15 cellular contexts compared by ENCODE assay signal in the genomic region with DNA sequence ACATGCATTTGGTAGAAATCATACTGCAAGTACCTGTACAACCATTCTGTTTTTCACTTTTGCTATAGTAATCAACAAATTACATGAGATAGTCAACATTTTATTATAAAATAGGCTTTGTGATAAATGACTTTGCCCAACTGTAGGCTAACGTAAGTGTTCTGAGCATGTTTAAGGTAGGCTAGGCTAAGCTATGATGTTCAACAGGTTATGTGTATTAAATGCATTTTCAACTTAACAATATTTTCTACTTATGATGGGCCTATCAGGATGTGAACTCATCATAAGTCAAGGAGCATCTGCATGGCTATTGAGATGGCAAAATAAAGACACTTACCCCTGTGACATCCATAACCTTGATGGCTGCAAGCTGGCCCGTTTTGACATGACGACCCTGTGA.
DNase-seq lines count a peak whose midpoint lies in the region; ATAC-seq, FAIRE-seq and TF ChIP-seq lines count a peak whose summit lies in the region.
"Had no signal": no experiment of that assay in that cellular context is flagged by ENCODE, and none has a peak within 500 bp of the region (broad histone marks: within the 10 kb centered on the region; RNA-seq: fewer than 3 reads in every experiment).

No MANE protein-coding gene starts in this region.

- POLR2A ChIA-PET in OCI-LY7 (lab: Charles Lee) (no interaction called here), GM10248 (lab: Yijun Ruan, JAX) (no interaction called here)

- FAIRE-seq in D721Med (lab: Jason Lieb, UNC) = peak; percentile 51
- FAIRE-seq: H54 had no signal

- intact Hi-C loops in natural killer cell (cut with micrococcal nuclease) (no loop called here), OCI-LY7 (cut with micrococcal nuclease; ENCODE audit: unreplicated experiment) (no loop called here)

- TF ChIP-seq CTCF in natural killer cell (IDR thresholded peaks at IDR 0.05) (no peak), D721Med (IDR thresholded peaks at IDR 0.05; ENCODE audit: insufficient read depth, missing control alignments) (no peak), OCI-LY7 (conservative IDR thresholded peaks at IDR 0.05; ENCODE audit: low read length) (no peak), osteocyte (IDR thresholded peaks at IDR 0.05) (no peak), GM10248 (IDR thresholded peaks at IDR 0.05; ENCODE audit: control extremely low read depth, extremely low read depth, low read depth, missing control alignments) (no peak)

- no peaks in the 10 kb centered on the region for H3K4me1 ChIP-seq in OCI-LY7 (ENCODE audit: insufficient read depth, low read length, poor library complexity, severe bottlenecking)

- H3K4me3 Mint-ChIP-seq in natural killer cell (no peak overlapping the region), osteocyte (ENCODE audit: unreplicated experiment) (no peak overlapping the region)
- H3K4me3 Mint-ChIP-seq in natural killer cell treated with Interleukin-12 subunit alpha and Interleukin-12 subunit beta and Interleukin-15 and Interleukin-18, amount 100 ng/mL, for 72 hours = no peak overlapping the region
- H3K4me3 Mint-ChIP-seq: CD8-positive, alpha-beta memory T cell had no signal

- H3K4me3 ChIP-seq in OCI-LY7 (ENCODE audit: low read depth, low read length, poor library complexity, severe bottlenecking) = no peak overlapping the region
- H3K4me3 ChIP-seq: HAP-1 had no signal

- peaks cover 8% of the 10 kb centered on the region; the same call in 1 of the 2 replicates for H3K9me3 ChIP-seq in OCI-LY7 (ENCODE audit: low read length)
- H3K9me3 ChIP-seq: HAP-1 had no signal

- CTCF ChIA-PET in OCI-LY7 (lab: Charles Lee; ENCODE audit: unreplicated experiment) = no interaction called here
- CTCF ChIA-PET in GM10248 (lab: Yijun Ruan, JAX) = interaction anchor here (1.0 kb wide), 1 partner anchor 25 kb away, joined by 3 read pairs; no protein-coding TSS in a partner anchor

- no peaks in the 10 kb centered on the region for H4K20me1 ChIP-seq in OCI-LY7 (ENCODE audit: insufficient read depth, low read length)

- no TSS peak for BruUV-seq in OCI-LY7 (replicated peaks; lab: Mats Ljungman, UMichigan)

- no peaks in the 10 kb centered on the region for H3K9me2 ChIP-seq in OCI-LY7 (ENCODE audit: insufficient read depth, low read length)

- H3K36me3 ChIP-seq in OCI-LY7 (ENCODE audit: insufficient read depth, low read length) = no peaks in the 10 kb centered on the region
- H3K36me3 ChIP-seq: HAP-1 had no signal

- H2AFZ ChIP-seq in OCI-LY7 (ENCODE audit: low read length) = 0 out of 2 replicates have a peak overlapping the region, but pooled peaks have one; percentile 7

- no peaks in the 10 kb centered on the region for H3K9me3 Mint-ChIP-seq in natural killer cell
- no peaks in the 10 kb centered on the region for H3K9me3 Mint-ChIP-seq in natural killer cell treated with Interleukin-12 subunit alpha and Interleukin-12 subunit beta and Interleukin-15 and Interleukin-18, amount 100 ng/mL, for 72 hours
- peaks cover 9% of the 10 kb centered on the region for H3K9me3 Mint-ChIP-seq in osteocyte (ENCODE audit: unreplicated experiment)

- no peak for ATAC-seq in natural killer cell
- ATAC-seq in natural killer cell treated with Interleukin-12 subunit alpha and Interleukin-12 subunit beta and Interleukin-15 and Interleukin-18, amount 100 ng/mL, for 72 hours = no peak
- ATAC-seq in GM18519 (IDR thresholded peaks at IDR 0.05; ENCODE audit: low FRiP score, unreplicated experiment) = no peak
- no peak for ATAC-seq in GM21786 (IDR thresholded peaks at IDR 0.05; ENCODE audit: unreplicated experiment)

- H3K27ac Mint-ChIP-seq in natural killer cell (peak overlapping the region; percentile 0 to 41), osteocyte (ENCODE audit: unreplicated experiment) (peak overlapping the region; percentile 66)
- H3K27ac Mint-ChIP-seq in natural killer cell treated with Interleukin-12 subunit alpha and Interleukin-12 subunit beta and Interleukin-15 and Interleukin-18, amount 100 ng/mL, for 72 hours = peak overlapping the region in 1 of 2 donors; percentile 48

- H3K4me2 ChIP-seq in OCI-LY7 (ENCODE audit: low read length) = no peak overlapping the region

- H3K36me3 Mint-ChIP-seq in natural killer cell (peaks cover 7% of the 10 kb centered on the region), osteocyte (ENCODE audit: unreplicated experiment) (peaks cover 5% of the 10 kb centered on the region)
- peaks cover 19% of the 10 kb centered on the region for H3K36me3 Mint-ChIP-seq in natural killer cell treated with Interleukin-12 subunit alpha and Interleukin-12 subunit beta and Interleukin-15 and Interleukin-18, amount 100 ng/mL, for 72 hours

- H3K27me3 Mint-ChIP-seq in natural killer cell (ENCODE audit: low read depth in 2 of 2) (no peaks in the 10 kb centered on the region), osteocyte (ENCODE audit: unreplicated experiment) (no peaks in the 10 kb centered on the region)
- H3K27me3 Mint-ChIP-seq in natural killer cell treated with Interleukin-12 subunit alpha and Interleukin-12 subunit beta and Interleukin-15 and Interleukin-18, amount 100 ng/mL, for 72 hours = no peaks in the 10 kb centered on the region
- H3K27me3 Mint-ChIP-seq: CD8-positive, alpha-beta memory T cell had no signal

- H3K79me2 ChIP-seq in OCI-LY7 (ENCODE audit: insufficient read depth, low read depth, low read length) = no peaks in the 10 kb centered on the region

- H3K4me1 Mint-ChIP-seq in natural killer cell (peaks cover 59 to 70% of the 10 kb centered on the region in 2 donors), osteocyte (ENCODE audit: unreplicated experiment) (peaks cover 27% of the 10 kb centered on the region)
- H3K4me1 Mint-ChIP-seq in natural killer cell treated with Interleukin-12 subunit alpha and Interleukin-12 subunit beta and Interleukin-15 and Interleukin-18, amount 100 ng/mL, for 72 hours (ENCODE audit: low read depth in 2 of 2) = peaks cover 43 to 50% of the 10 kb centered on the region in 2 donors

- DNase-seq in natural killer cell (no peak), D721Med (ENCODE audit: insufficient read length, low spot score) (no peak), OCI-LY7 (ENCODE audit: low spot score) (no peak), osteocyte (ENCODE audit: extremely low spot score, unreplicated experiment) (no peak), GM10248 (ENCODE audit: extremely low spot score) (no peak)
- no peak for DNase-seq in natural killer cell treated with Interleukin-12 subunit alpha and Interleukin-12 subunit beta and Interleukin-15 and Interleukin-18, amount 100 ng/mL, for 72 hours (ENCODE audit: low spot score)
- DNase-seq: C1 segment of cervical spinal cord; CD8-positive, alpha-beta memory T cell; DMS79 treated with DMSO at 0.1 percent for 48 hours; GF-D8; GOT3 had no signal

- no peak overlapping the region for H3K27ac ChIP-seq in OCI-LY7 (ENCODE audit: low read depth, low read length, poor library complexity, severe bottlenecking)
